8 cellular contexts compared by ENCODE assay signal in genomic region chr10:18627452-18628018, GRCh38. TPM values are rescaled to one million over a fixed set of nuclear protein-coding genes. Genes with fewer than 3 reads are reported as not detected.
DNase-seq lines count a peak whose midpoint lies in the region; ATAC-seq and TF ChIP-seq lines count a peak whose summit lies in the region.
"Not testable (repeated sequence)": the region's sequence is repeated elsewhere in the genome, so short reads cannot be mapped to it uniquely, and the experiment has no call there.

No MANE protein-coding gene starts in this region.

- H3K36me3 Mint-ChIP-seq in HFFc6 (ENCODE audit: low read depth); naive B cell: not testable (repeated sequence)

- ATAC-seq in naive B cell (ENCODE audit: low read depth in 2 of 2) = not testable (repeated sequence)

- H3K27ac ChIP-seq in AG04450 (ENCODE audit: low read depth, low read length) = not testable (repeated sequence)

- H3K9me3 Mint-ChIP-seq in HFFc6, naive B cell: not testable (repeated sequence)

- DNase-seq in AG04450 (ENCODE audit: low read depth, low spot score) = not testable (repeated sequence)
- DNase-seq in HFFc6 (peak; percentile 45), NCI-H526 treated with DMSO at 0.1 percent for 48 hours (lab: John Stamatoyannopoulos, UW) (peak; percentile 17), anterior cingulate cortex (lab: John Stamatoyannopoulos, UW) (peak in 43 of 58 donors; percentile 1 to 79 (median 26)), globus pallidus (ENCODE audit: low spot score) (peak; percentile 10), naive B cell (peak; percentile 47)
- DNase-seq in activated CD4-positive, alpha-beta T cell treated with anti-CD3 and anti-CD28 coated beads for 24 hours (ENCODE audit: low read depth in 2 of 2) = peak; percentile 38 to 45
- peak; percentile 41 for DNase-seq in stimulated activated CD4-positive, alpha-beta T cell treated with anti-CD3 and anti-CD28 coated beads, Interleukin-4, amount 100 ng/mL, for 48 hours (ENCODE audit: low read depth in 2 of 2)

- TF ChIP-seq CTCF in AG04450 (IDR thresholded peaks at IDR 0.05; ENCODE audit: low read depth, low read length); HFFc6 (IDR thresholded peaks at IDR 0.05): not testable (repeated sequence)

- H3K4me3 ChIP-seq in AG04450 (ENCODE audit: low read depth, low read length) = peak overlapping the region; percentile 56

- peak overlapping the region; percentile 82 for H3K27ac Mint-ChIP-seq in HFFc6
- peak overlapping the region; percentile 38 to 94 (median 86) for H3K27ac Mint-ChIP-seq in naive B cell

- H3K27me3 ChIP-seq in AG04450 (ENCODE audit: control insufficient read depth, insufficient read depth, low read length) = not testable (repeated sequence)

- peaks cover 21% of the 10 kb centered on the region for H3K4me1 Mint-ChIP-seq in HFFc6 (ENCODE audit: low read depth)
- peaks cover 9 to 13% (median 12%) of the 10 kb centered on the region in 3 donors for H3K4me1 Mint-ChIP-seq in naive B cell

- H3K27me3 Mint-ChIP-seq in HFFc6 (ENCODE audit: insufficient read depth); naive B cell: not testable (repeated sequence)

- H3K4me3 Mint-ChIP-seq in HFFc6 (peak overlapping the region; percentile 91), naive B cell (peak overlapping the region; percentile 85 to 93 (median 89))

- H3K9me3 ChIP-seq in AG04450 (ENCODE audit: control insufficient read depth, insufficient read depth, low read length) = not testable (repeated sequence)

- POLR2A ChIA-PET in AG04450 (lab: Yijun Ruan, JAX) = not testable (repeated sequence)

- CTCF ChIA-PET in AG04450 (lab: Charles Lee) = interaction anchor here (0.6 to 0.7 kb wide), 2 partner anchors 11 to 61 kb away, joined by 3 to 4 read pairs; no protein-coding TSS in a partner anchor

RNA-seq across cellular contexts. Expression of gene NSUN6, which starts 23.9 kb away (rescaled TPM):
- polyA plus RNA-seq in AG04450 (2011; rRNA removed) = 6.0 and 7.6 TPM in 2 replicates
- 6.9 and 10.6 TPM in 2 replicates for polyA minus RNA-seq in AG04450 (2011; rRNA and poly(A)+ RNA removed)
- total RNA-seq in HFFc6 (2021; fragmentation: NEBNext Ultra II Directional; extraction: Animal tissue kit (Norgen Biotek cat#: 25700)) = 1 to 10 TPM; 3.7 to 6.0 (median 5.3) TPM
- polyA plus RNA-seq in naive B cell (ENCODE audit: low read depth in 6 of 6) = 10 to 100 TPM in 1 of 6 donors, 1 to 10 TPM in 5; 4.1 to 11.8 (median 7.8) TPM

RNA-seq across cellular contexts. Expression of gene ARL5B, which starts 31.7 kb away (rescaled TPM):
- polyA plus RNA-seq in AG04450 (2011; rRNA removed) (15.1 and 24.2 TPM in 2 replicates), naive B cell (ENCODE audit: low read depth in 6 of 6) (1 to 10 TPM; 1.7 to 4.2 (median 2.1) TPM)
- 10.9 and 25.4 TPM in 2 replicates for polyA minus RNA-seq in AG04450 (2011; rRNA and poly(A)+ RNA removed)
- 1 to 10 TPM; 6.9 to 9.0 (median 8.7) TPM for total RNA-seq in HFFc6 (2021; fragmentation: NEBNext Ultra II Directional; extraction: Animal tissue kit (Norgen Biotek cat#: 25700))
